In genomic region chr3:46694520-46694919, GRCh38 we compare ENCODE assay signal across 11 cellular contexts. TPM values are rescaled to one million over a fixed set of nuclear protein-coding genes. Genes with fewer than 3 reads are reported as not detected.
A peak's percentile ranks its signal among the peaks of the same experiment; 100 is the strongest.
DNase-seq lines count a peak whose midpoint lies in the region; ATAC-seq and TF ChIP-seq lines count a peak whose summit lies in the region.
"Had no signal": no experiment of that assay in that cellular context is flagged by ENCODE, and none has a peak within 500 bp of the region (broad histone marks: within the 10 kb centered on the region; RNA-seq: fewer than 3 reads in every experiment).

No MANE protein-coding gene starts in this region.

- H3K36me3 ChIP-seq in NT2/D1 (ENCODE audit: insufficient read depth, insufficient read length, low read length) (no peaks in the 10 kb centered on the region), esophagus muscularis mucosa (peaks cover 0 to 2% (median 0%) of the 10 kb centered on the region in 4 donors)

- ATAC-seq in stimulated activated naive B cell treated with anti-CD40 and anti-IgM and Interleukin-4, amounts not matched to agents 10 μg/mL and 1 μg/mL and 100 μg/mL, for 72 hours (replicated peaks) = no peak

- TF ChIP-seq POLR2A in esophagus muscularis mucosa (IDR thresholded peaks at IDR 0.05; ENCODE audit: low read depth) = no peak

- peaks cover 22% of the 10 kb centered on the region for H3K27me3 ChIP-seq in NT2/D1 (ENCODE audit: insufficient read depth, insufficient read length)
- no peaks in the 10 kb centered on the region for H3K27me3 ChIP-seq in esophagus muscularis mucosa

- CTCF ChIA-PET in activated naive CD4-positive, alpha-beta T cell treated with anti-CD3 and anti-CD28 coated beads for 36 hours (lab: Charles Lee) = interaction anchor here (2.3 kb wide), 1 partner anchor 11 kb away, joined by 8 read pairs; no protein-coding TSS in a partner anchor

- no peaks in the 10 kb centered on the region for H3K27me3 Mint-ChIP-seq in activated naive CD4-positive, alpha-beta T cell treated with anti-CD3 and anti-CD28 coated beads for 36 hours (ENCODE audit: low read depth)
- H3K27me3 Mint-ChIP-seq in stimulated activated naive B cell treated with anti-CD40 and anti-IgM and Interleukin-4, amounts not matched to agents 10 μg/mL and 1 μg/mL and 100 μg/mL, for 72 hours = peaks cover 27 to 33% of the 10 kb centered on the region in 2 donors

- H3K9me3 ChIP-seq in NT2/D1 (ENCODE audit: insufficient read depth, low read length) = peaks cover 7% of the 10 kb centered on the region; the same call in 1 of the 2 replicates
- no peaks in the 10 kb centered on the region for H3K9me3 ChIP-seq in esophagus muscularis mucosa

- H3K36me3 Mint-ChIP-seq in activated naive CD4-positive, alpha-beta T cell treated with anti-CD3 and anti-CD28 coated beads for 36 hours (ENCODE audit: low read depth) = no peaks in the 10 kb centered on the region
- no peaks in the 10 kb centered on the region for H3K36me3 Mint-ChIP-seq in stimulated activated naive B cell treated with anti-CD40 and anti-IgM and Interleukin-4, amounts not matched to agents 10 μg/mL and 1 μg/mL and 100 μg/mL, for 72 hours

- H3K4me1 ChIP-seq in NT2/D1 (ENCODE audit: insufficient read depth, insufficient read length) (peaks cover 36% of the 10 kb centered on the region), esophagus muscularis mucosa (peaks cover 72 to 83% (median 78%) of the 10 kb centered on the region in 4 donors)

- 98% methylated on average over 3 of the region's 3 CpGs for WGBS in esophagus muscularis mucosa

- H3K4me1 Mint-ChIP-seq in activated naive CD4-positive, alpha-beta T cell treated with anti-CD3 and anti-CD28 coated beads for 36 hours (ENCODE audit: low read depth) = peaks cover 58% of the 10 kb centered on the region
- peaks cover 23 to 37% of the 10 kb centered on the region in 2 donors for H3K4me1 Mint-ChIP-seq in stimulated activated naive B cell treated with anti-CD40 and anti-IgM and Interleukin-4, amounts not matched to agents 10 μg/mL and 1 μg/mL and 100 μg/mL, for 72 hours

- DNase-seq in activated naive CD4-positive, alpha-beta T cell treated with anti-CD3 and anti-CD28 coated beads for 36 hours = no peak
- DNase-seq in activated naive CD4-positive, alpha-beta T cell (lab: John Stamatoyannopoulos, UW) = no peak
- no peak for DNase-seq in NT2/D1 (ENCODE audit: low read depth, low spot score)
- no peak for DNase-seq in esophagus muscularis mucosa (ENCODE audit: extremely low spot score)
- no peak for DNase-seq in stimulated activated naive B cell treated with anti-CD40 and anti-IgM and Interleukin-4, amounts not matched to agents 10 μg/mL and 1 μg/mL and 100 μg/mL, for 72 hours
- DNase-seq in NCI-H146 (lab: John Stamatoyannopoulos, UW) = no peak
- no peak for DNase-seq in CD1c-positive myeloid dendritic cell (ENCODE audit: extremely low spot score)
- DNase-seq in NCI-H345 treated with DMSO at 0.1 percent for 48 hours (lab: John Stamatoyannopoulos, UW; ENCODE audit: unreplicated experiment) = no peak
- DNase-seq: HFFc6, NCI-H2171 had no signal

- H3K4me3 Mint-ChIP-seq in activated naive CD4-positive, alpha-beta T cell treated with anti-CD3 and anti-CD28 coated beads for 36 hours = peak overlapping the region; percentile 84
- peak overlapping the region; percentile 53 to 56 for H3K4me3 Mint-ChIP-seq in stimulated activated naive B cell treated with anti-CD40 and anti-IgM and Interleukin-4, amounts not matched to agents 10 μg/mL and 1 μg/mL and 100 μg/mL, for 72 hours
- H3K4me3 Mint-ChIP-seq: HFFc6 had no signal

- H3K27ac Mint-ChIP-seq in activated naive CD4-positive, alpha-beta T cell treated with anti-CD3 and anti-CD28 coated beads for 36 hours = peak overlapping the region; percentile 89
- H3K27ac Mint-ChIP-seq in stimulated activated naive B cell treated with anti-CD40 and anti-IgM and Interleukin-4, amounts not matched to agents 10 μg/mL and 1 μg/mL and 100 μg/mL, for 72 hours = peak overlapping the region; percentile 51
- H3K27ac Mint-ChIP-seq: HFFc6 had no signal

- no peak for TF ChIP-seq CTCF in esophagus muscularis mucosa (IDR thresholded peaks at IDR 0.05)

- H3K4me3 ChIP-seq in NT2/D1 (ENCODE audit: insufficient read length, low read depth) (no peak overlapping the region), esophagus muscularis mucosa (no peak overlapping the region)

- peak overlapping the region; percentile 61 for H3K9ac ChIP-seq in NT2/D1 (ENCODE audit: insufficient read length, low read depth)

- no peaks in the 10 kb centered on the region for H3K9me3 Mint-ChIP-seq in activated naive CD4-positive, alpha-beta T cell treated with anti-CD3 and anti-CD28 coated beads for 36 hours
- H3K9me3 Mint-ChIP-seq in stimulated activated naive B cell treated with anti-CD40 and anti-IgM and Interleukin-4, amounts not matched to agents 10 μg/mL and 1 μg/mL and 100 μg/mL, for 72 hours = no peaks in the 10 kb centered on the region
- H3K9me3 Mint-ChIP-seq: HFFc6 had no signal

- TF ChIP-seq EP300 in esophagus muscularis mucosa (IDR thresholded peaks at IDR 0.05) = no peak

- H3K27ac ChIP-seq in esophagus muscularis mucosa (replicated peaks in 1 of 4) = peak overlapping the region; percentile 59 to 82 (median 78)

- intact Hi-C loops in activated naive CD4-positive, alpha-beta T cell treated with anti-CD3 and anti-CD28 coated beads for 36 hours (cut with micrococcal nuclease) = loop anchor here (5.0 to 10.0 kb wide), 3 partner anchors 153 to 290 kb away; no protein-coding TSS in a partner anchor
- intact Hi-C loops in esophagus muscularis mucosa (cut with DNase I) = no loop called here

RNA-seq across cellular contexts. Expression of gene ALS2CL, which starts 1.0 kb away (rescaled TPM):
- 1 to 10 TPM; 5.1 TPM for total RNA-seq in activated naive CD4-positive, alpha-beta T cell treated with anti-CD3 and anti-CD28 coated beads for 36 hours
- 10 to 100 TPM in 2 of 4 donors, 1 to 10 TPM in 2; 3.3 to 11.8 (median 10.8) TPM for total RNA-seq in esophagus muscularis mucosa

RNA-seq across cellular contexts. Expression of gene TMIE, which starts 6.7 kb away (rescaled TPM):
- total RNA-seq in activated naive CD4-positive, alpha-beta T cell treated with anti-CD3 and anti-CD28 coated beads for 36 hours = 1 to 10 TPM; 1.2 to 1.5 TPM
- total RNA-seq in esophagus muscularis mucosa = 1 to 10 TPM in 1 of 4 donors, under 1 TPM in 2, not detected in 1; 0.33 to 1.2 (median 0.69) TPM
- total RNA-seq: HFFc6, OCI-LY7 had no signal

RNA-seq across cellular contexts. Expression of gene PRSS50, which starts 23.1 kb away (rescaled TPM):
- not detected for total RNA-seq in activated naive CD4-positive, alpha-beta T cell treated with anti-CD3 and anti-CD28 coated beads for 36 hours
- total RNA-seq in esophagus muscularis mucosa = under 1 TPM in 3 of 4 donors, not detected in 1; 0.32 to 0.46 (median 0.42) TPM
- total RNA-seq: HFFc6, OCI-LY7 had no signal
